In the genomic region with DNA sequence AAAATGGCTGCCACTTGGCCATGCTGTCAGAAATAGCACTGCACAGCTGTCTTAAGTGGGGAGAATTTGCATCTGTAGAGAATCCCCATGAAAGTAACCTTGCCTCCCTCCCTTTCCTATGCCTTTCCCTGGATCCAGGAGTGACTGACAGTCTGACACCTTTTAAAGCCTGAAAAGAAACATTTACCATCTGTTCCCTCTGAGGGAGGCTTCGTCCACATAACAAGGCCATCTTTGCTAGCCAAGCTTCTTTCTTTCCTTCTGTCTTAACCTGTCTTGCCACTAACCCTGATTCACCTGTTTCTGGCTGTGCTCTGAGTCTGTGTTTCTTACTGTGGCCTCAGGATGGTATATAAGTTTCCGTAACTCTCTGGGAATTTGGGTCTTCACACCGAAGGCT, we compare ENCODE assay signal across 28 cellular contexts. TPM values are rescaled to one million over a fixed set of nuclear protein-coding genes. Genes with fewer than 3 reads are reported as not detected.
"Had no signal": no experiment of that assay in that cellular context is flagged by ENCODE, and none has a peak within 500 bp of the region (broad histone marks: within the 10 kb centered on the region; RNA-seq: fewer than 3 reads in every experiment).

No MANE protein-coding gene starts in this region.

- H3K27me3 Mint-ChIP-seq: activated naive CD8-positive, alpha-beta T cell treated with anti-CD3 and anti-CD28 coated beads, Interleukin-2, amount 10 ng/mL, durations not matched to agents 7 days and 5 days; stimulated activated memory B cell treated with anti-CD40 and anti-IgM and Interleukin-4, amounts not matched to agents 10 μg/mL and 1 μg/mL and 100 μg/mL, for 72 hours; type B pancreatic cell had no signal

- H3K9me3 ChIP-seq: ascending aorta, heart right ventricle, psoas muscle, uterus had no signal

- H3K4me1 Mint-ChIP-seq: activated naive CD8-positive, alpha-beta T cell treated with anti-CD3 and anti-CD28 coated beads, Interleukin-2, amount 10 ng/mL, durations not matched to agents 7 days and 5 days; naive thymus-derived CD4-positive, alpha-beta T cell; stimulated activated memory B cell treated with anti-CD40 and anti-IgM and Interleukin-4, amounts not matched to agents 10 μg/mL and 1 μg/mL and 100 μg/mL, for 72 hours; stimulated activated naive CD8-positive, alpha-beta T cell treated with anti-CD3 and anti-CD28 coated beads, Interleukin-15, amount 100 ng/mL, for 72 hours had no signal

- H3K27me3 ChIP-seq: ascending aorta, brain microvascular endothelial cell, foreskin keratinocyte, heart right ventricle, uterus had no signal

- H3K27ac Mint-ChIP-seq: activated naive CD4-positive, alpha-beta T cell treated with anti-CD3 and anti-CD28 coated beads for 36 hours; activated naive CD8-positive, alpha-beta T cell treated with anti-CD3 and anti-CD28 coated beads, Interleukin-2, amount 10 ng/mL, durations not matched to agents 7 days and 5 days; activated T-cell treated with anti-CD3 and anti-CD28 coated beads, Interleukin-2, amount 50 U/mL, for 72 hours; naive thymus-derived CD4-positive, alpha-beta T cell; stimulated activated memory B cell treated with anti-CD40 and anti-IgM and Interleukin-4, amounts not matched to agents 10 μg/mL and 1 μg/mL and 100 μg/mL, for 72 hours; stimulated activated naive CD8-positive, alpha-beta T cell treated with anti-CD3 and anti-CD28 coated beads, Interleukin-15, amount 100 ng/mL, for 72 hours; T-helper 2 cell treated with Interferon-gamma antibody and Interleukin-4, amounts not matched to agents 5 μg/mL and 100 μg/mL, for 36 hours; type B pancreatic cell had no signal

- H3K9me3 Mint-ChIP-seq: activated naive CD4-positive, alpha-beta T cell treated with anti-CD3 and anti-CD28 coated beads for 36 hours; activated naive CD8-positive, alpha-beta T cell treated with anti-CD3 and anti-CD28 coated beads, Interleukin-2, amount 10 ng/mL, durations not matched to agents 7 days and 5 days; activated T-cell treated with anti-CD3 and anti-CD28 coated beads, Interleukin-2, amount 50 U/mL, for 72 hours; neural crest cell; stimulated activated memory B cell treated with anti-CD40 and anti-IgM and Interleukin-4, amounts not matched to agents 10 μg/mL and 1 μg/mL and 100 μg/mL, for 72 hours; stimulated activated naive CD8-positive, alpha-beta T cell treated with anti-CD3 and anti-CD28 coated beads, Interleukin-15, amount 100 ng/mL, for 72 hours; T-helper 2 cell treated with Interferon-gamma antibody and Interleukin-4, amounts not matched to agents 5 μg/mL and 100 μg/mL, for 36 hours; type B pancreatic cell had no signal

- H3K36me3 ChIP-seq: ascending aorta, brain microvascular endothelial cell, heart right ventricle, uterus had no signal

- H3K36me3 Mint-ChIP-seq: activated naive CD8-positive, alpha-beta T cell treated with anti-CD3 and anti-CD28 coated beads, Interleukin-2, amount 10 ng/mL, durations not matched to agents 7 days and 5 days; naive thymus-derived CD4-positive, alpha-beta T cell; stimulated activated memory B cell treated with anti-CD40 and anti-IgM and Interleukin-4, amounts not matched to agents 10 μg/mL and 1 μg/mL and 100 μg/mL, for 72 hours; type B pancreatic cell had no signal

- DNase-seq: activated CD4-positive, alpha-beta T cell treated with anti-CD3 and anti-CD28 coated beads for 4 hours; activated CD4-positive, alpha-beta T cell treated with anti-CD3 and anti-CD28 coated beads, Interleukin-2, amount 50 U/mL, for 4 hours; activated effector memory CD4-positive, alpha-beta T cell treated with Interleukin-2 at 50 U/mL for 16 hours; activated naive CD4-positive, alpha-beta T cell treated with anti-CD3 and anti-CD28 coated beads for 36 hours; activated naive CD8-positive, alpha-beta T cell treated with anti-CD3 and anti-CD28 coated beads, Interleukin-2, amount 10 ng/mL, durations not matched to agents 7 days and 5 days; activated T-cell treated with anti-CD3 and anti-CD28 coated beads for 4 hours; activated T-cell treated with anti-CD3 and anti-CD28 coated beads, Interleukin-2, amount 50 U/mL, for 72 hours; brain microvascular endothelial cell; cortex of kidney; foreskin keratinocyte; heart right ventricle; midbrain; naive thymus-derived CD4-positive, alpha-beta T cell; occipital lobe; psoas muscle; stimulated activated CD4-positive, alpha-beta T cell treated with anti-CD3 and anti-CD28 coated beads, Interleukin-1b, Interleukin-23, amount 100 ng/mL, for 48 hours; stimulated activated CD4-positive, alpha-beta T cell treated with anti-CD3 and anti-CD28 coated beads, Interleukin-4, amount 100 ng/mL, for 4 hours; stimulated activated CD8-positive, alpha-beta memory T cell treated with anti-CD3 and anti-CD28 coated beads, Interleukin-4, amount 100 ng/mL, for 48 hours; stimulated activated naive CD8-positive, alpha-beta T cell treated with anti-CD3 and anti-CD28 coated beads, Interleukin-15, amount 100 ng/mL, for 72 hours; substantia nigra; uterus had no signal

- H3K4me3 ChIP-seq: ascending aorta, heart right ventricle, psoas muscle, smooth muscle cell, uterus had no signal

- H3K4me1 ChIP-seq: ascending aorta, foreskin keratinocyte, heart right ventricle, parathyroid adenoma, psoas muscle, uterus had no signal

- H3K4me3 Mint-ChIP-seq: activated naive CD4-positive, alpha-beta T cell treated with anti-CD3 and anti-CD28 coated beads for 36 hours; activated naive CD8-positive, alpha-beta T cell treated with anti-CD3 and anti-CD28 coated beads, Interleukin-2, amount 10 ng/mL, durations not matched to agents 7 days and 5 days; activated T-cell treated with anti-CD3 and anti-CD28 coated beads, Interleukin-2, amount 50 U/mL, for 72 hours; naive thymus-derived CD4-positive, alpha-beta T cell; neural crest cell; stimulated activated memory B cell treated with anti-CD40 and anti-IgM and Interleukin-4, amounts not matched to agents 10 μg/mL and 1 μg/mL and 100 μg/mL, for 72 hours; stimulated activated naive CD8-positive, alpha-beta T cell treated with anti-CD3 and anti-CD28 coated beads, Interleukin-15, amount 100 ng/mL, for 72 hours; T-helper 2 cell treated with Interferon-gamma antibody and Interleukin-4, amounts not matched to agents 5 μg/mL and 100 μg/mL, for 36 hours; type B pancreatic cell had no signal

- H3K27ac ChIP-seq: ascending aorta, brain microvascular endothelial cell, foreskin keratinocyte, heart right ventricle, parathyroid adenoma, psoas muscle, uterus had no signal

RNA-seq across cellular contexts. Expression of a gene that starts 21.3 kb away (rescaled TPM):
- total RNA-seq: activated naive CD4-positive, alpha-beta T cell treated with anti-CD3 and anti-CD28 coated beads for 36 hours; activated naive CD8-positive, alpha-beta T cell treated with anti-CD3 and anti-CD28 coated beads, Interleukin-2, amount 10 ng/mL, durations not matched to agents 7 days and 5 days; naive thymus-derived CD4-positive, alpha-beta T cell had no signal
